1 cellular context compared by ENCODE assay signal in the genomic region with DNA sequence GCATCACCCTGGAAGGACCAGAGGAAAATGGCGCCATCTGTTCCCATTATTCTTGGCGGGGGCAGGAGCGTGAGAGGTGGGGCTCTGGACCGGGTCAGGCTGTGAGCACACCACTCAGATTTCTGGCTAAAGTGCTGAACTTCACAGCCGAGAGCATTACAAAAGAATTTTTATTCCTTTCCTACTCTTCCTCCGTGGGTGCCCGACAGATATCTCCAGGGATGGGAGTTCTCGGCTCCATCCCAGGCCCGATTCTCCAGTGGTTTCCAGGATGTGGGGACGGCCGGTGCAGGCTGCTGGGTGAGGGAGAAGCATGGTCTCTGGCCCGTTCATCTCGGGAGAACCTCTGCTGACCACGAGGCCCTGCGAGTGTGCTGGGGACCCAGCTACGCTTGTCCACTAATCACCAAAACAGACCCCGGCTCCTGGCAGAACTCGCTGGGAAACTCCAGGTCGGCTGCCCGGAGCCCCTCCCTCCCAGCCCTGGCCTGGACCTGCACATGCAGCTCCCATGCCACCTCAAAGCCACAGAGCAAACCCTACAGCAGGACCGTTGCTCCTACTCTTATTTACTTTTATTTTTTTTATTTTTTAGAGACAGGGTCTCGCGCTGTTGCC.
TF ChIP-seq lines count a peak whose summit lies in the region.

No MANE protein-coding gene starts in this region.

TF ChIP-seq in WTC11, 78 proteins besides CTCF, POLR2A, EP300 and RAD21 (continued from another document):
- TF ChIP-seq FOXP4 (CRISPR knock-in tag; IDR thresholded peaks at IDR 0.05) (no peak), ZNF425 (CRISPR knock-in tag; conservative IDR thresholded peaks at IDR 0.05) (no peak), RELA (CRISPR knock-in tag; IDR thresholded peaks at IDR 0.05; ENCODE audit: borderline replicate concordance) (no peak), HMGA2 (CRISPR knock-in tag; IDR thresholded peaks at IDR 0.05) (no peak), ZNF317 (CRISPR knock-in tag; IDR thresholded peaks at IDR 0.05; ENCODE audit: borderline replicate concordance, low read depth) (no peak), GRHL2 (CRISPR knock-in tag; IDR thresholded peaks at IDR 0.05; ENCODE audit: insufficient replicate concordance, severe bottlenecking) (no peak), ZNF138 (CRISPR knock-in tag; conservative IDR thresholded peaks at IDR 0.05) (no peak), FOXJ3 (CRISPR knock-in tag; IDR thresholded peaks at IDR 0.05; ENCODE audit: borderline replicate concordance) (no peak), NFATC4 (CRISPR knock-in tag; IDR thresholded peaks at IDR 0.05) (no peak), CREB1 (CRISPR knock-in tag; IDR thresholded peaks at IDR 0.05) (no peak), SP1 (CRISPR knock-in tag; conservative IDR thresholded peaks at IDR 0.05) (no peak), RORB (CRISPR knock-in tag; IDR thresholded peaks at IDR 0.05) (no peak), ZNF671 (CRISPR knock-in tag; IDR thresholded peaks at IDR 0.05) (no peak)
- TF ChIP-seq, protein P1, sequence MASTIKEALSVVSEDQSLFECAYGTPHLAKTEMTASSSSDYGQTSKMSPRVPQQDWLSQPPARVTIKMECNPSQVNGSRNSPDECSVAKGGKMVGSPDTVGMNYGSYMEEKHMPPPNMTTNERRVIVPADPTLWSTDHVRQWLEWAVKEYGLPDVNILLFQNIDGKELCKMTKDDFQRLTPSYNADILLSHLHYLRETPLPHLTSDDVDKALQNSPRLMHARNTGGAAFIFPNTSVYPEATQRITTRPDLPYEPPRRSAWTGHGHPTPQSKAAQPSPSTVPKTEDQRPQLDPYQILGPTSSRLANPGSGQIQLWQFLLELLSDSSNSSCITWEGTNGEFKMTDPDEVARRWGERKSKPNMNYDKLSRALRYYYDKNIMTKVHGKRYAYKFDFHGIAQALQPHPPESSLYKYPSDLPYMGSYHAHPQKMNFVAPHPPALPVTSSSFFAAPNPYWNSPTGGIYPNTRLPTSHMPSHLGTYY (CRISPR knock-in tag; IDR thresholded peaks at IDR 0.05) = no peak
